Comparison of ENCODE assay signal across 22 cellular contexts in the genomic region with DNA sequence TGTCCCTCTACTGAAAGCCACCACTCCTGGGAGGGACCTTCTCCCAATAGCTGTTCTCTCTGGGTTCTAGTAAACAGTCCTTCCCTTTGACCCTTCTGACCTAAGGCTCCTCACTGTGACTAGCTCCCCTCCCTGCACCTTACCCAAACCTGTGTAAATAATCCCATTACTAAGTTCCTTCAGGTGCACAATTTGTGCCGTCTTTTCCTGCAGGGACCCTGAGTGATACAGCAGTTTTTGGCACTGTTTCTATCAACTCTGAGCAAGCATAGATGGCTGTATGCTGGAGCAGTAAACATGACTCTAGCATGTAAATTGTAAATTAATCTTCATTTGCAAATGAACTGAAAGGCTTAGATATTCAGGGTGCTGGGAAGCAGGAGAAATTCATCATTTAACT.
A peak's percentile ranks its signal among the peaks of the same experiment; 100 is the strongest.
DNase-seq lines count a peak whose midpoint lies in the region; ATAC-seq and TF ChIP-seq lines count a peak whose summit lies in the region.
"Had no signal": no experiment of that assay in that cellular context is flagged by ENCODE, and none has a peak within 500 bp of the region (broad histone marks: within the 10 kb centered on the region; RNA-seq: fewer than 3 reads in every experiment).

No MANE protein-coding gene starts in this region.

- no peaks in the 10 kb centered on the region for H3K9me3 ChIP-seq in heart left ventricle
- no peaks in the 10 kb centered on the region for H3K9me3 ChIP-seq in esophagus muscularis mucosa
- no peaks in the 10 kb centered on the region for H3K9me3 ChIP-seq in psoas muscle
- H3K9me3 ChIP-seq in upper lobe of left lung, result no peaks in the 10 kb centered on the region
- H3K9me3 ChIP-seq in vagina, result no peaks in the 10 kb centered on the region
- H3K9me3 ChIP-seq: BE2C had no signal

- H3K27ac ChIP-seq in heart left ventricle, result peak overlapping the region in 11 of 12 donors; percentile 28 to 95 (median 79)
- peak overlapping the region; percentile 92 to 99 (median 96) for H3K27ac ChIP-seq in esophagus muscularis mucosa (replicated peaks in 1 of 4)
- peak overlapping the region; percentile 18 for H3K27ac ChIP-seq in psoas muscle
- peak overlapping the region; percentile 21 to 91 (median 80) for H3K27ac ChIP-seq in upper lobe of left lung
- H3K27ac ChIP-seq in vagina, result no peak overlapping the region
- H3K27ac ChIP-seq: brain microvascular endothelial cell, VCaP had no signal

- no peak for TF ChIP-seq POLR2A in heart left ventricle (IDR thresholded peaks at IDR 0.05)
- TF ChIP-seq POLR2A in esophagus muscularis mucosa (IDR thresholded peaks at IDR 0.05; ENCODE audit: low read depth), result no peak
- no peak for TF ChIP-seq POLR2A in upper lobe of left lung (IDR thresholded peaks at IDR 0.05)
- TF ChIP-seq POLR2A in vagina (IDR thresholded peaks at IDR 0.05), result no peak

- 31 to 47% (median 40%) methylated on average over 1 of the region's 1 CpG for whole genome bisulfite sequencing in heart left ventricle, 4 donors
- WGBS in esophagus muscularis mucosa, result 37% methylated on average over 1 of the region's 1 CpG
- WGBS in psoas muscle, 3 donors, result 56 to 83% (median 64%) methylated on average over 1 of the region's 1 CpG
- WGBS in upper lobe of left lung, 2 donors, result 35 to 45% methylated on average over 1 of the region's 1 CpG

- H3K4me1 ChIP-seq in heart left ventricle (peaks cover 26 to 100% (median 87%) of the 10 kb centered on the region in 12 donors), esophagus muscularis mucosa (peaks cover 94 to 96% (median 96%) of the 10 kb centered on the region in 4 donors), psoas muscle (peaks cover 58% of the 10 kb centered on the region), upper lobe of left lung (peaks cover 68 to 94% (median 74%) of the 10 kb centered on the region in 4 donors), vagina (peaks cover 80% of the 10 kb centered on the region)

- H3K27me3 ChIP-seq in heart left ventricle (no peaks in the 10 kb centered on the region), esophagus muscularis mucosa (no peaks in the 10 kb centered on the region), psoas muscle (ENCODE audit: insufficient read depth in 3 of 3, low read length in 2 of 3) (no peaks in the 10 kb centered on the region), upper lobe of left lung (no peaks in the 10 kb centered on the region), vagina (no peaks in the 10 kb centered on the region)
- H3K27me3 ChIP-seq: BE2C, brain microvascular endothelial cell had no signal

- intact Hi-C loops in heart left ventricle (cut with DNase I), result no loop called here
- intact Hi-C loops in left cardiac atrium (cut with DNase I), result no loop called here
- intact Hi-C loops in esophagus muscularis mucosa (cut with DNase I), result no loop called here
- intact Hi-C loops in psoas muscle (cut with DNase I), result no loop called here
- intact Hi-C loops in vagina (cut with DNase I), result no loop called here

- DNase-seq in heart left ventricle (no peak), left cardiac atrium (no peak), esophagus muscularis mucosa (ENCODE audit: extremely low spot score) (no peak), psoas muscle (no peak), upper lobe of left lung (no peak), vagina (ENCODE audit: extremely low spot score in 2 of 2) (no peak), NCI-H1694 treated with DMSO at 0.1 percent for 48 hours (lab: John Stamatoyannopoulos, UW) (no peak)
- DNase-seq: 8988T; activated CD8-positive, alpha-beta T cell treated with anti-CD3 and anti-CD28 coated beads for 36 hours; activated T-cell treated with anti-CD3 and anti-CD28 coated beads, Interleukin-2, amount 50 U/mL, for 48 hours; BE2C; brain microvascular endothelial cell; Calu3; dermis blood vessel endothelial cell; erythroblast; NCI-H1092 treated with DMSO at 0.1 percent for 48 hours; NCI-H524 treated with DMSO at 0.1 percent for 48 hours; SHP77; stimulated activated naive CD4-positive, alpha-beta T cell treated with Interleukin-2 at 50 U/mL for 16 hours; T-helper 1 cell had no signal

- no peak for TF ChIP-seq CTCF in heart left ventricle (IDR thresholded peaks at IDR 0.05)
- TF ChIP-seq CTCF in esophagus muscularis mucosa (IDR thresholded peaks at IDR 0.05), result no peak
- no peak for TF ChIP-seq CTCF in psoas muscle (IDR thresholded peaks at IDR 0.05)
- TF ChIP-seq CTCF in upper lobe of left lung (IDR thresholded peaks at IDR 0.05), result no peak
- no peak for TF ChIP-seq CTCF in vagina (IDR thresholded peaks at IDR 0.05)

- no peak overlapping the region for H3K4me3 ChIP-seq in heart left ventricle
- H3K4me3 ChIP-seq in esophagus muscularis mucosa, result peak overlapping the region; percentile 62 to 79 (median 72)
- no peak overlapping the region for H3K4me3 ChIP-seq in psoas muscle
- H3K4me3 ChIP-seq in upper lobe of left lung, result no peak overlapping the region
- no peak overlapping the region for H3K4me3 ChIP-seq in vagina

- peaks cover 0 to 39% (median 3%) of the 10 kb centered on the region in 9 donors for H3K36me3 ChIP-seq in heart left ventricle
- H3K36me3 ChIP-seq in esophagus muscularis mucosa, result peaks cover 0 to 16% (median 10%) of the 10 kb centered on the region in 4 donors
- H3K36me3 ChIP-seq in psoas muscle (ENCODE audit: insufficient read depth in 1 of 2, low read depth in 1 of 2), result peaks cover 0 to 7% of the 10 kb centered on the region in 2 donors
- H3K36me3 ChIP-seq in upper lobe of left lung, result peaks cover 0 to 18% (median 0%) of the 10 kb centered on the region in 4 donors
- H3K36me3 ChIP-seq in vagina, result no peaks in the 10 kb centered on the region
- H3K36me3 ChIP-seq: BE2C, brain microvascular endothelial cell had no signal

- TF ChIP-seq EP300 in esophagus muscularis mucosa (IDR thresholded peaks at IDR 0.05) (no peak), upper lobe of left lung (IDR thresholded peaks at IDR 0.05) (no peak)

- ATAC-seq in heart left ventricle (no peak), left cardiac atrium (no peak), psoas muscle (no peak), upper lobe of left lung (ENCODE audit: low FRiP score in 2 of 2) (no peak), HG03159 (IDR thresholded peaks at IDR 0.05; ENCODE audit: unreplicated experiment) (no peak)
- ATAC-seq: activated CD8-positive, alpha-beta T cell treated with anti-CD3 and anti-CD28 coated beads for 36 hours had no signal

Comparison
In these comparisons a context has a peak if more than half of its experiments do, and no peak if none do; other contexts are left out.
1. H3K4me3 ChIP-seq: peak in esophagus muscularis mucosa (4 of 4); none in heart left ventricle (0 of 12), psoas muscle (single experiment), upper lobe of left lung (0 of 4) and vagina (0 of 2).